20 cellular contexts compared by ENCODE assay signal in genomic region chr20:46893051-46893450, GRCh38. TPM values are rescaled to one million over a fixed set of nuclear protein-coding genes. Genes with fewer than 3 reads are reported as not detected.
A peak's percentile ranks its signal among the peaks of the same experiment; 100 is the strongest.
DNase-seq lines count a peak whose midpoint lies in the region; ATAC-seq and TF ChIP-seq lines count a peak whose summit lies in the region.
"Had no signal": no experiment of that assay in that cellular context is flagged by ENCODE, and none has a peak within 500 bp of the region (broad histone marks: within the 10 kb centered on the region; RNA-seq: fewer than 3 reads in every experiment).

No MANE protein-coding gene starts in this region.

- CTCF ChIA-PET in OCI-LY7 (lab: Charles Lee; ENCODE audit: unreplicated experiment), result no interaction called here

- TF ChIP-seq CTCF in OCI-LY7 (conservative IDR thresholded peaks at IDR 0.05; ENCODE audit: low read length) (no peak), WERI-Rb-1 (IDR thresholded peaks at IDR 0.05; ENCODE audit: low read depth, low read length) (no peak), nephron progenitor cell (IDR thresholded peaks at IDR 0.05) (no peak), thyroid gland (IDR thresholded peaks at IDR 0.05) (no peak), suprapubic skin (IDR thresholded peaks at IDR 0.05) (no peak)

- no peak overlapping the region for H3K27ac Mint-ChIP-seq in nephron progenitor cell
- H3K27ac Mint-ChIP-seq: CD4-positive, CD25-positive, alpha-beta regulatory T cell; HFFc6 had no signal

- no peaks in the 10 kb centered on the region for H4K20me1 ChIP-seq in OCI-LY7 (ENCODE audit: insufficient read depth, low read length)

- H3K9me3 ChIP-seq in OCI-LY7 (ENCODE audit: low read length), result peaks cover 4% of the 10 kb centered on the region; the same call in 1 of the 2 replicates
- H3K9me3 ChIP-seq in WERI-Rb-1 (ENCODE audit: severe bottlenecking), result peaks cover 4% of the 10 kb centered on the region
- no peaks in the 10 kb centered on the region for H3K9me3 ChIP-seq in thyroid gland
- no peaks in the 10 kb centered on the region for H3K9me3 ChIP-seq in suprapubic skin
- H3K9me3 ChIP-seq: BE2C had no signal

- DNase-seq in OCI-LY7 (ENCODE audit: low spot score) (no peak), WERI-Rb-1 (no peak), nephron progenitor cell (no peak), thyroid gland (peak; percentile 50 to 55), Right ventricle myocardium superior (no peak), NCI-H1930 (lab: John Stamatoyannopoulos, UW) (no peak), suprapubic skin (ENCODE audit: low spot score in 2 of 2) (no peak)
- DNase-seq: ACHN; BE2C; C1 segment of cervical spinal cord; Caco-2; CD4-positive, CD25-positive, alpha-beta regulatory T cell; DMS79 treated with DMSO at 0.1 percent for 48 hours; GOT3; H7; HFFc6; IMR-90 had no signal

- H3K36me3 ChIP-seq in OCI-LY7 (ENCODE audit: insufficient read depth, low read length) (no peaks in the 10 kb centered on the region), WERI-Rb-1 (peaks cover 8% of the 10 kb centered on the region), thyroid gland (no peaks in the 10 kb centered on the region), suprapubic skin (no peaks in the 10 kb centered on the region)
- H3K36me3 ChIP-seq: BE2C had no signal

- peaks cover 54% of the 10 kb centered on the region for H3K27me3 Mint-ChIP-seq in nephron progenitor cell (ENCODE audit: low read depth, poor library complexity)

- no peak overlapping the region for H3K4me2 ChIP-seq in OCI-LY7 (ENCODE audit: low read length)

- H3K9me3 Mint-ChIP-seq in nephron progenitor cell, result peaks cover 22% of the 10 kb centered on the region

- peaks cover 23% of the 10 kb centered on the region for H3K4me1 ChIP-seq in OCI-LY7 (ENCODE audit: insufficient read depth, low read length, poor library complexity, severe bottlenecking)
- H3K4me1 ChIP-seq in thyroid gland, result peaks cover 22 to 31% of the 10 kb centered on the region in 2 donors
- H3K4me1 ChIP-seq in suprapubic skin, result peaks cover 21% of the 10 kb centered on the region
- H3K4me1 ChIP-seq: BE2C had no signal

- intact Hi-C loops in OCI-LY7 (cut with micrococcal nuclease; ENCODE audit: unreplicated experiment), result no loop called here
- intact Hi-C loops in thyroid gland (cut with DNase I), result no loop called here
- intact Hi-C loops in Right ventricle myocardium superior (cut with DNase I), result no loop called here

- 54 to 65% methylated on average over 3 of the region's 3 CpGs for WGBS in thyroid gland, 2 donors
- 79% methylated on average over 3 of the region's 3 CpGs for WGBS in suprapubic skin

- TF ChIP-seq EP300 in suprapubic skin (IDR thresholded peaks at IDR 0.05), result no peak

- H2AFZ ChIP-seq in OCI-LY7 (ENCODE audit: low read length), result 0 out of 2 replicates have a peak overlapping the region, but pooled peaks have one; percentile 11

- BruUV-seq in OCI-LY7 (replicated peaks; lab: Mats Ljungman, UMichigan), result no TSS peak

- POLR2A ChIA-PET in OCI-LY7 (lab: Charles Lee), result interaction anchor here (0.6 to 0.9 kb wide), 3 partner anchors 12 to 495 kb away, joined by 3 to 4 read pairs (median 4); no protein-coding TSS in a partner anchor

- H3K4me3 ChIP-seq in OCI-LY7 (ENCODE audit: low read depth, low read length, poor library complexity, severe bottlenecking) (no peak overlapping the region), WERI-Rb-1 (ENCODE audit: low read depth, low read length) (no peak overlapping the region), thyroid gland (replicated peaks in 1 of 3) (no peak overlapping the region), suprapubic skin (no peak overlapping the region)
- H3K4me3 ChIP-seq: GM12878 had no signal

- peak overlapping the region; percentile 84 for H3K4me3 Mint-ChIP-seq in nephron progenitor cell
- H3K4me3 Mint-ChIP-seq: CD4-positive, CD25-positive, alpha-beta regulatory T cell; HFFc6 had no signal

- no peak for TF ChIP-seq POLR2A in thyroid gland (IDR thresholded peaks at IDR 0.05)
- TF ChIP-seq POLR2A in suprapubic skin (IDR thresholded peaks at IDR 0.05), result no peak

- peaks cover 12% of the 10 kb centered on the region for H3K36me3 Mint-ChIP-seq in nephron progenitor cell (ENCODE audit: low read depth)
- H3K36me3 Mint-ChIP-seq: CD4-positive, CD25-positive, alpha-beta regulatory T cell had no signal

- H3K27me3 ChIP-seq in WERI-Rb-1 (ENCODE audit: insufficient read depth, low read depth, severe bottlenecking) (no peaks in the 10 kb centered on the region), thyroid gland (no peaks in the 10 kb centered on the region), suprapubic skin (peaks cover 47% of the 10 kb centered on the region)

- H3K9me2 ChIP-seq in OCI-LY7 (ENCODE audit: insufficient read depth, low read length), result no peaks in the 10 kb centered on the region

- peaks cover 50% of the 10 kb centered on the region for H3K4me1 Mint-ChIP-seq in nephron progenitor cell
- H3K4me1 Mint-ChIP-seq: CD4-positive, CD25-positive, alpha-beta regulatory T cell had no signal

- ATAC-seq in Right ventricle myocardium superior (ENCODE audit: poor library complexity), result no peak
- ATAC-seq: GM12878, HCT116 had no signal

- no peaks in the 10 kb centered on the region for H3K79me2 ChIP-seq in OCI-LY7 (ENCODE audit: insufficient read depth, low read depth, low read length)

- H3K27ac ChIP-seq in OCI-LY7 (ENCODE audit: low read depth, low read length, poor library complexity, severe bottlenecking) (no peak overlapping the region), WERI-Rb-1 (0 out of 2 replicates have a peak overlapping the region, but pooled peaks have one; percentile 16), thyroid gland (peak overlapping the region; percentile 63 to 81 (median 71)), suprapubic skin (no peak overlapping the region)

RNA-seq across cellular contexts. Expression of gene EYA2, which starts 1.6 kb away (rescaled TPM):
- not detected in 2 replicates for total RNA-seq in OCI-LY7 (2014; rRNA removed; shearing (Covaris generic))
- not detected in 2 replicates for total RNA-seq in OCI-LY7 (2022)
- total RNA-seq in thyroid gland, result 10 to 100 TPM in 3 of 4 donors, 1 to 10 TPM in 1; 9.9 to 20.1 (median 13.8) TPM
- 0.65 TPM for total RNA-seq in Right ventricle myocardium superior
- total RNA-seq in suprapubic skin, result 1 to 10 TPM; 2.3 to 4.0 (median 3.3) TPM
- total RNA-seq: CD4-positive, CD25-positive, alpha-beta regulatory T cell; G401; GM12878 had no signal

Comparison
In these comparisons a context has a peak if more than half of its experiments do, and no peak if none do; other contexts are left out.
1. DNase-seq: peak in thyroid gland (2 of 2); none in OCI-LY7 (single experiment), WERI-Rb-1 (single experiment), nephron progenitor cell (single experiment), Right ventricle myocardium superior (single experiment), NCI-H1930 (0 of 2) and suprapubic skin (0 of 2).
2. H3K27ac ChIP-seq: peak in WERI-Rb-1 (single experiment) and thyroid gland (3 of 3); none in OCI-LY7 (single experiment) and suprapubic skin (single experiment).